In the genomic region with DNA sequence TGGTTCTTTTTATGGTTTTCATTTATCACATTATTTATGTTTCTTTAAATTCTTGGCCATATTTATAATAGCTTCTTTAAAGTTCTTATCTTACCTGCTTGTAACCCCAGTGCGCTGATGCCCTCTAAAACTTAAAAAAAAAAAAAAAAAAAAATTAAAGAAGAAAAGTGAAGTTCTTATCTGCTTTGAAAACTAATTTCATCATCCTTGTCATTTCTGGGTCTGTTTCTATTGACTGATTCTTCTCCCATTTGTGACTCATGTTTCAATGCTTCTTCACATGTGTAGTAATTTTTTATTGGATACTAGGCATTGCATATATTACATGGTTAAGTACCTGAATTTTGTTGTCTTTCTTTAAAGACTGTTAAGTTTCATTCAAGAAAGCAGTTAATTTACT, we compare ENCODE assay signal across 1 cellular context.
TF ChIP-seq lines count a peak whose summit lies in the region.

No MANE protein-coding gene starts in this region.

TF ChIP-seq in K562, 482 proteins besides CTCF, POLR2A, EP300 and RAD21 (continued from another document):
- TF ChIP-seq, protein P1, sequence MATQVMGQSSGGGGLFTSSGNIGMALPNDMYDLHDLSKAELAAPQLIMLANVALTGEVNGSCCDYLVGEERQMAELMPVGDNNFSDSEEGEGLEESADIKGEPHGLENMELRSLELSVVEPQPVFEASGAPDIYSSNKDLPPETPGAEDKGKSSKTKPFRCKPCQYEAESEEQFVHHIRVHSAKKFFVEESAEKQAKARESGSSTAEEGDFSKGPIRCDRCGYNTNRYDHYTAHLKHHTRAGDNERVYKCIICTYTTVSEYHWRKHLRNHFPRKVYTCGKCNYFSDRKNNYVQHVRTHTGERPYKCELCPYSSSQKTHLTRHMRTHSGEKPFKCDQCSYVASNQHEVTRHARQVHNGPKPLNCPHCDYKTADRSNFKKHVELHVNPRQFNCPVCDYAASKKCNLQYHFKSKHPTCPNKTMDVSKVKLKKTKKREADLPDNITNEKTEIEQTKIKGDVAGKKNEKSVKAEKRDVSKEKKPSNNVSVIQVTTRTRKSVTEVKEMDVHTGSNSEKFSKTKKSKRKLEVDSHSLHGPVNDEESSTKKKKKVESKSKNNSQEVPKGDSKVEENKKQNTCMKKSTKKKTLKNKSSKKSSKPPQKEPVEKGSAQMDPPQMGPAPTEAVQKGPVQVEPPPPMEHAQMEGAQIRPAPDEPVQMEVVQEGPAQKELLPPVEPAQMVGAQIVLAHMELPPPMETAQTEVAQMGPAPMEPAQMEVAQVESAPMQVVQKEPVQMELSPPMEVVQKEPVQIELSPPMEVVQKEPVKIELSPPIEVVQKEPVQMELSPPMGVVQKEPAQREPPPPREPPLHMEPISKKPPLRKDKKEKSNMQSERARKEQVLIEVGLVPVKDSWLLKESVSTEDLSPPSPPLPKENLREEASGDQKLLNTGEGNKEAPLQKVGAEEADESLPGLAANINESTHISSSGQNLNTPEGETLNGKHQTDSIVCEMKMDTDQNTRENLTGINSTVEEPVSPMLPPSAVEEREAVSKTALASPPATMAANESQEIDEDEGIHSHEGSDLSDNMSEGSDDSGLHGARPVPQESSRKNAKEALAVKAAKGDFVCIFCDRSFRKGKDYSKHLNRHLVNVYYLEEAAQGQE (CRISPR knock-in tag; IDR thresholded peaks at IDR 0.05; ENCODE audit: low read depth), result no peak
- TF ChIP-seq NR3C1 (CRISPR knock-in tag; IDR thresholded peaks at IDR 0.05), result no peak
- TF ChIP-seq SMAD4 (CRISPR knock-in tag; conservative IDR thresholded peaks at IDR 0.05), result no peak
- no peak for TF ChIP-seq ZNF431 (CRISPR knock-in tag; IDR thresholded peaks at IDR 0.05)
- no peak for TF ChIP-seq BHLHE40 (IDR thresholded peaks at IDR 0.05; ENCODE audit: low read length)
- TF ChIP-seq, protein P2, sequence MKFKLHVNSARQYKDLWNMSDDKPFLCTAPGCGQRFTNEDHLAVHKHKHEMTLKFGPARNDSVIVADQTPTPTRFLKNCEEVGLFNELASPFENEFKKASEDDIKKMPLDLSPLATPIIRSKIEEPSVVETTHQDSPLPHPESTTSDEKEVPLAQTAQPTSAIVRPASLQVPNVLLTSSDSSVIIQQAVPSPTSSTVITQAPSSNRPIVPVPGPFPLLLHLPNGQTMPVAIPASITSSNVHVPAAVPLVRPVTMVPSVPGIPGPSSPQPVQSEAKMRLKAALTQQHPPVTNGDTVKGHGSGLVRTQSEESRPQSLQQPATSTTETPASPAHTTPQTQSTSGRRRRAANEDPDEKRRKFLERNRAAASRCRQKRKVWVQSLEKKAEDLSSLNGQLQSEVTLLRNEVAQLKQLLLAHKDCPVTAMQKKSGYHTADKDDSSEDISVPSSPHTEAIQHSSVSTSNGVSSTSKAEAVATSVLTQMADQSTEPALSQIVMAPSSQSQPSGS (CRISPR knock-in tag; IDR thresholded peaks at IDR 0.05), result no peak
- TF ChIP-seq FOXP1 (CRISPR knock-in tag; IDR thresholded peaks at IDR 0.05), result no peak
- no peak for TF ChIP-seq CHCHD3 (CRISPR knock-in tag; IDR thresholded peaks at IDR 0.05)
- TF ChIP-seq, protein P3, sequence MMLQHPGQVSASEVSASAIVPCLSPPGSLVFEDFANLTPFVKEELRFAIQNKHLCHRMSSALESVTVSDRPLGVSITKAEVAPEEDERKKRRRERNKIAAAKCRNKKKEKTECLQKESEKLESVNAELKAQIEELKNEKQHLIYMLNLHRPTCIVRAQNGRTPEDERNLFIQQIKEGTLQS (IDR thresholded peaks at IDR 0.05), result peak; percentile 75
- TF ChIP-seq, protein P3 (CRISPR knock-in tag; conservative IDR thresholded peaks at IDR 0.05), result no peak
- TF ChIP-seq ZNF583 (CRISPR knock-in tag; IDR thresholded peaks at IDR 0.05), result no peak
- no peak for TF ChIP-seq ZNF76 (CRISPR knock-in tag; IDR thresholded peaks at IDR 0.05; ENCODE audit: borderline replicate concordance)
- TF ChIP-seq CEBPG (CRISPR knock-in tag; IDR thresholded peaks at IDR 0.05), result no peak
- TF ChIP-seq CEBPG (tag; conservative IDR thresholded peaks at IDR 0.05 in 1 of 2, IDR thresholded peaks at IDR 0.05 in 1 of 2), result 0 out of 4 replicates have a peak, but pooled peaks of 1 of the 2 experiments have one; percentile 26
- TF ChIP-seq, protein P4, sequence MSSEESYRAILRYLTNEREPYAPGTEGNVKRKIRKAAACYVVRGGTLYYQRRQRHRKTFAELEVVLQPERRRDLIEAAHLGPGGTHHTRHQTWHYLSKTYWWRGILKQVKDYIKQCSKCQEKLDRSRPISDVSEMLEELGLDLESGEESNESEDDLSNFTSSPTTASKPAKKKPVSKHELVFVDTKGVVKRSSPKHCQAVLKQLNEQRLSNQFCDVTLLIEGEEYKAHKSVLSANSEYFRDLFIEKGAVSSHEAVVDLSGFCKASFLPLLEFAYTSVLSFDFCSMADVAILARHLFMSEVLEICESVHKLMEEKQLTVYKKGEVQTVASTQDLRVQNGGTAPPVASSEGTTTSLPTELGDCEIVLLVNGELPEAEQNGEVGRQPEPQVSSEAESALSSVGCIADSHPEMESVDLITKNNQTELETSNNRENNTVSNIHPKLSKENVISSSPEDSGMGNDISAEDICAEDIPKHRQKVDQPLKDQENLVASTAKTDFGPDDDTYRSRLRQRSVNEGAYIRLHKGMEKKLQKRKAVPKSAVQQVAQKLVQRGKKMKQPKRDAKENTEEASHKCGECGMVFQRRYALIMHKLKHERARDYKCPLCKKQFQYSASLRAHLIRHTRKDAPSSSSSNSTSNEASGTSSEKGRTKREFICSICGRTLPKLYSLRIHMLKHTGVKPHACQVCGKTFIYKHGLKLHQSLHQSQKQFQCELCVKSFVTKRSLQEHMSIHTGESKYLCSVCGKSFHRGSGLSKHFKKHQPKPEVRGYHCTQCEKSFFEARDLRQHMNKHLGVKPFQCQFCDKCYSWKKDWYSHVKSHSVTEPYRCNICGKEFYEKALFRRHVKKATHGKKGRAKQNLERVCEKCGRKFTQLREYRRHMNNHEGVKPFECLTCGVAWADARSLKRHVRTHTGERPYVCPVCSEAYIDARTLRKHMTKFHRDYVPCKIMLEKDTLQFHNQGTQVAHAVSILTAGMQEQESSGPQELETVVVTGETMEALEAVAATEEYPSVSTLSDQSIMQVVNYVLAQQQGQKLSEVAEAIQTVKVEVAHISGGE (CRISPR knock-in tag; IDR thresholded peaks at IDR 0.05), result no peak
- TF ChIP-seq ZBTB7A (IDR thresholded peaks at IDR 0.05; ENCODE audit: borderline replicate concordance, control insufficient read depth, low read depth, low read length), result no peak
- no peak for TF ChIP-seq SRSF9 (IDR thresholded peaks at IDR 0.05; ENCODE audit: borderline replicate concordance, low read depth, low read length)
- no peak for TF ChIP-seq MCM5 (IDR thresholded peaks at IDR 0.05; ENCODE audit: low read depth)
- no peak for TF ChIP-seq WHSC1 (IDR thresholded peaks at IDR 0.05; ENCODE audit: low read length)
- TF ChIP-seq ZNF354B (CRISPR knock-in tag; IDR thresholded peaks at IDR 0.05), result no peak
- no peak for TF ChIP-seq MYC (IDR thresholded peaks at IDR 0.05; ENCODE audit: low read depth, low read length)
- no peak for TF ChIP-seq MYC (CRISPR knock-in tag; IDR thresholded peaks at IDR 0.05; ENCODE audit: borderline replicate concordance, low read depth)
- no peak for TF ChIP-seq CBFA2T3 (IDR thresholded peaks at IDR 0.05)
- TF ChIP-seq MECOM (CRISPR knock-in tag; IDR thresholded peaks at IDR 0.05), result no peak
- no peak for TF ChIP-seq NEUROD1 (IDR thresholded peaks at IDR 0.05; ENCODE audit: borderline replicate concordance, low read depth, low read length, partially characterized antibody)
- TF ChIP-seq PURB (CRISPR knock-in tag; IDR thresholded peaks at IDR 0.05; ENCODE audit: low read depth), result no peak
- TF ChIP-seq FOXK1 (CRISPR knock-in tag; IDR thresholded peaks at IDR 0.05; ENCODE audit: borderline replicate concordance), result no peak
- no peak for TF ChIP-seq RUNX1 (IDR thresholded peaks at IDR 0.05; ENCODE audit: low read depth)
- TF ChIP-seq, protein P5, sequence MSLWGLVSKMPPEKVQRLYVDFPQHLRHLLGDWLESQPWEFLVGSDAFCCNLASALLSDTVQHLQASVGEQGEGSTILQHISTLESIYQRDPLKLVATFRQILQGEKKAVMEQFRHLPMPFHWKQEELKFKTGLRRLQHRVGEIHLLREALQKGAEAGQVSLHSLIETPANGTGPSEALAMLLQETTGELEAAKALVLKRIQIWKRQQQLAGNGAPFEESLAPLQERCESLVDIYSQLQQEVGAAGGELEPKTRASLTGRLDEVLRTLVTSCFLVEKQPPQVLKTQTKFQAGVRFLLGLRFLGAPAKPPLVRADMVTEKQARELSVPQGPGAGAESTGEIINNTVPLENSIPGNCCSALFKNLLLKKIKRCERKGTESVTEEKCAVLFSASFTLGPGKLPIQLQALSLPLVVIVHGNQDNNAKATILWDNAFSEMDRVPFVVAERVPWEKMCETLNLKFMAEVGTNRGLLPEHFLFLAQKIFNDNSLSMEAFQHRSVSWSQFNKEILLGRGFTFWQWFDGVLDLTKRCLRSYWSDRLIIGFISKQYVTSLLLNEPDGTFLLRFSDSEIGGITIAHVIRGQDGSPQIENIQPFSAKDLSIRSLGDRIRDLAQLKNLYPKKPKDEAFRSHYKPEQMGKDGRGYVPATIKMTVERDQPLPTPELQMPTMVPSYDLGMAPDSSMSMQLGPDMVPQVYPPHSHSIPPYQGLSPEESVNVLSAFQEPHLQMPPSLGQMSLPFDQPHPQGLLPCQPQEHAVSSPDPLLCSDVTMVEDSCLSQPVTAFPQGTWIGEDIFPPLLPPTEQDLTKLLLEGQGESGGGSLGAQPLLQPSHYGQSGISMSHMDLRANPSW (CRISPR knock-in tag; IDR thresholded peaks at IDR 0.05), result no peak
- TF ChIP-seq, protein P6, sequence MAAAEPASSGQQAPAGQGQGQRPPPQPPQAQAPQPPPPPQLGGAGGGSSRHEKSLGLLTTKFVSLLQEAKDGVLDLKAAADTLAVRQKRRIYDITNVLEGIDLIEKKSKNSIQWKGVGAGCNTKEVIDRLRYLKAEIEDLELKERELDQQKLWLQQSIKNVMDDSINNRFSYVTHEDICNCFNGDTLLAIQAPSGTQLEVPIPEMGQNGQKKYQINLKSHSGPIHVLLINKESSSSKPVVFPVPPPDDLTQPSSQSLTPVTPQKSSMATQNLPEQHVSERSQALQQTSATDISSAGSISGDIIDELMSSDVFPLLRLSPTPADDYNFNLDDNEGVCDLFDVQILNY (CRISPR knock-in tag; IDR thresholded peaks at IDR 0.05), result no peak
- TF ChIP-seq NR1H2 (CRISPR knock-in tag; IDR thresholded peaks at IDR 0.05), result no peak
- no peak for TF ChIP-seq THRAP3 (IDR thresholded peaks at IDR 0.05; ENCODE audit: borderline replicate concordance)
- TF ChIP-seq, protein P7, sequence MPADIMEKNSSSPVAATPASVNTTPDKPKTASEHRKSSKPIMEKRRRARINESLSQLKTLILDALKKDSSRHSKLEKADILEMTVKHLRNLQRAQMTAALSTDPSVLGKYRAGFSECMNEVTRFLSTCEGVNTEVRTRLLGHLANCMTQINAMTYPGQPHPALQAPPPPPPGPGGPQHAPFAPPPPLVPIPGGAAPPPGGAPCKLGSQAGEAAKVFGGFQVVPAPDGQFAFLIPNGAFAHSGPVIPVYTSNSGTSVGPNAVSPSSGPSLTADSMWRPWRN (IDR thresholded peaks at IDR 0.05; ENCODE audit: low read depth), result no peak
- no peak for TF ChIP-seq PML (IDR thresholded peaks at IDR 0.05; ENCODE audit: low read length)
- TF ChIP-seq, protein P8, sequence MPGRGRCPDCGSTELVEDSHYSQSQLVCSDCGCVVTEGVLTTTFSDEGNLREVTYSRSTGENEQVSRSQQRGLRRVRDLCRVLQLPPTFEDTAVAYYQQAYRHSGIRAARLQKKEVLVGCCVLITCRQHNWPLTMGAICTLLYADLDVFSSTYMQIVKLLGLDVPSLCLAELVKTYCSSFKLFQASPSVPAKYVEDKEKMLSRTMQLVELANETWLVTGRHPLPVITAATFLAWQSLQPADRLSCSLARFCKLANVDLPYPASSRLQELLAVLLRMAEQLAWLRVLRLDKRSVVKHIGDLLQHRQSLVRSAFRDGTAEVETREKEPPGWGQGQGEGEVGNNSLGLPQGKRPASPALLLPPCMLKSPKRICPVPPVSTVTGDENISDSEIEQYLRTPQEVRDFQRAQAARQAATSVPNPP (IDR thresholded peaks at IDR 0.05; ENCODE audit: borderline replicate concordance, insufficient read depth, insufficient read length), result no peak
- no peak for TF ChIP-seq HDGF (IDR thresholded peaks at IDR 0.05)
- TF ChIP-seq, protein P9, sequence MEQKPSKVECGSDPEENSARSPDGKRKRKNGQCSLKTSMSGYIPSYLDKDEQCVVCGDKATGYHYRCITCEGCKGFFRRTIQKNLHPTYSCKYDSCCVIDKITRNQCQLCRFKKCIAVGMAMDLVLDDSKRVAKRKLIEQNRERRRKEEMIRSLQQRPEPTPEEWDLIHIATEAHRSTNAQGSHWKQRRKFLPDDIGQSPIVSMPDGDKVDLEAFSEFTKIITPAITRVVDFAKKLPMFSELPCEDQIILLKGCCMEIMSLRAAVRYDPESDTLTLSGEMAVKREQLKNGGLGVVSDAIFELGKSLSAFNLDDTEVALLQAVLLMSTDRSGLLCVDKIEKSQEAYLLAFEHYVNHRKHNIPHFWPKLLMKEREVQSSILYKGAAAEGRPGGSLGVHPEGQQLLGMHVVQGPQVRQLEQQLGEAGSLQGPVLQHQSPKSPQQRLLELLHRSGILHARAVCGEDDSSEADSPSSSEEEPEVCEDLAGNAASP (IDR thresholded peaks at IDR 0.05), result no peak
- TF ChIP-seq ZBTB17 (CRISPR knock-in tag; IDR thresholded peaks at IDR 0.05), result no peak
- peak; percentile 91 for TF ChIP-seq TRIM24 (IDR thresholded peaks at IDR 0.05)
- no peak for TF ChIP-seq ZNF146 (CRISPR knock-in tag; IDR thresholded peaks at IDR 0.05; ENCODE audit: unreplicated experiment)
- TF ChIP-seq COPS2 (conservative IDR thresholded peaks at IDR 0.05), result no peak
